In the genomic region with DNA sequence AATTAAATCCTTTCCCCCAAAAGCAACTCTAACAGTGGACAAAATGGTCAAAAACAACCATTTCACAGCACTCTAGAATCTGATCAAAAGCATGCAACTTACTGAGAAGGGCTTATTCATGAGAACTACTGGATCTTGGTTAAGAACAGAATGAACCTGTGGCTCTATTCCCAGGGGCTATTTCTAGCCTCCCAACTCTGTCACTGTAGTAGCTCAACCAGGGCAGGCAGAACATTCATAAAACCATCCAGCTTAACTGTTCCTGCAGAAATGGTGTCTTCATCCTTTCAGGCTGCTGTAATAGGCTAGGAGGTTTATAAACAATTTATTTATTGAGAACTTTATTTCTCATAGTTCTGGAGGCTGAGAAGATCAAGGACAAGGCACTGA, we compare ENCODE assay signal across 13 cellular contexts.
DNase-seq lines count a peak whose midpoint lies in the region; ATAC-seq and TF ChIP-seq lines count a peak whose summit lies in the region.
"Had no signal": no experiment of that assay in that cellular context is flagged by ENCODE, and none has a peak within 500 bp of the region (broad histone marks: within the 10 kb centered on the region; RNA-seq: fewer than 3 reads in every experiment).

No MANE protein-coding gene starts in this region.

- no peaks in the 10 kb centered on the region for H3K36me3 ChIP-seq in GM23248 (ENCODE audit: low read depth)
- no peaks in the 10 kb centered on the region for H3K36me3 ChIP-seq in sigmoid colon
- H3K36me3 ChIP-seq in naive thymus-derived CD4-positive, alpha-beta T cell (ENCODE audit: control insufficient read depth in 2 of 3, insufficient read depth in 3 of 3, low read length in 3 of 3): no peaks in the 10 kb centered on the region
- no peaks in the 10 kb centered on the region for H3K36me3 ChIP-seq in lower lobe of right lung

- H2AFZ ChIP-seq in GM23248: no peak overlapping the region

- H3K27me3 Mint-ChIP-seq in naive thymus-derived CD4-positive, alpha-beta T cell: no peaks in the 10 kb centered on the region

- no peaks in the 10 kb centered on the region for H3K79me2 ChIP-seq in GM23248 (ENCODE audit: insufficient read depth)

- H3K4me2 ChIP-seq in GM23248 (ENCODE audit: unreplicated experiment): peak overlapping the region; percentile 49
- H3K4me2 ChIP-seq: KMS-11 had no signal

- H3K9me3 Mint-ChIP-seq in naive thymus-derived CD4-positive, alpha-beta T cell: peaks cover 0 to 10% (median 4%) of the 10 kb centered on the region in 11 donors

- no peak for DNase-seq in GM23248
- peak; percentile 32 for DNase-seq in foreskin melanocyte
- no peak for DNase-seq in right cardiac atrium
- no peak for DNase-seq in sigmoid colon
- no peak for DNase-seq in NCI-H1105 (lab: John Stamatoyannopoulos, UW)
- no peak for DNase-seq in naive thymus-derived CD4-positive, alpha-beta T cell
- DNase-seq in lower lobe of right lung: no peak
- DNase-seq: DMS79 treated with DMSO at 0.1 percent for 48 hours, NCI-H1048, NCI-H510A treated with DMSO at 0.1 percent for 48 hours had no signal

- no peaks in the 10 kb centered on the region for H4K20me1 ChIP-seq in GM23248 (ENCODE audit: insufficient read depth)

- peak; percentile 53 to 90 (median 84) for TF ChIP-seq EP300 in sigmoid colon (IDR thresholded peaks at IDR 0.05)

- no peaks in the 10 kb centered on the region for H3K27me3 ChIP-seq in GM23248 (replicated peaks; ENCODE audit: insufficient read depth)
- H3K27me3 ChIP-seq in right cardiac atrium (ENCODE audit: control insufficient read depth, insufficient read depth): no peaks in the 10 kb centered on the region
- H3K27me3 ChIP-seq in sigmoid colon: no peaks in the 10 kb centered on the region
- no peaks in the 10 kb centered on the region for H3K27me3 ChIP-seq in naive thymus-derived CD4-positive, alpha-beta T cell (ENCODE audit: control insufficient read depth in 2 of 2, insufficient read depth in 2 of 2, low read length in 2 of 2)
- no peaks in the 10 kb centered on the region for H3K27me3 ChIP-seq in lower lobe of right lung (ENCODE audit: low read depth)

- H3K27ac Mint-ChIP-seq in naive thymus-derived CD4-positive, alpha-beta T cell: no peak overlapping the region

- H3K9me3 ChIP-seq in GM23248 (ENCODE audit: low read depth) (no peaks in the 10 kb centered on the region), right cardiac atrium (ENCODE audit: control insufficient read depth, low read length) (peaks cover 2% of the 10 kb centered on the region), sigmoid colon (no peaks in the 10 kb centered on the region), lower lobe of right lung (no peaks in the 10 kb centered on the region)
- H3K9me3 ChIP-seq in naive thymus-derived CD4-positive, alpha-beta T cell (ENCODE audit: control insufficient read depth in 2 of 3, low read length in 3 of 3): no peaks in the 10 kb centered on the region

- ATAC-seq in right cardiac atrium: peak; percentile 69 to 78
- ATAC-seq in GM19467 (IDR thresholded peaks at IDR 0.05; ENCODE audit: unreplicated experiment): no peak
- no peak for ATAC-seq in naive thymus-derived CD4-positive, alpha-beta T cell
- no peak for ATAC-seq in lower lobe of right lung
- ATAC-seq: HepG2 had no signal

- no peaks in the 10 kb centered on the region for H3K4me1 Mint-ChIP-seq in naive thymus-derived CD4-positive, alpha-beta T cell

- TF ChIP-seq CTCF in sigmoid colon (IDR thresholded peaks at IDR 0.05): no peak
- no peak for TF ChIP-seq CTCF in lower lobe of right lung (IDR thresholded peaks at IDR 0.05)

- peaks cover 9% of the 10 kb centered on the region; the same call in 1 of the 2 replicates for H3F3A ChIP-seq in GM23248 (ENCODE audit: insufficient read depth)

- H3K4me3 Mint-ChIP-seq in naive thymus-derived CD4-positive, alpha-beta T cell: no peak overlapping the region

- POLR2A ChIA-PET in naive thymus-derived CD4-positive, alpha-beta T cell (lab: Charles Lee): no interaction called here

- no peak for TF ChIP-seq POLR2A in sigmoid colon (IDR thresholded peaks at IDR 0.05)

- H3K4me3 ChIP-seq in GM23248: no peak overlapping the region
- H3K4me3 ChIP-seq in right cardiac atrium (ENCODE audit: low read length): no peak overlapping the region
- no peak overlapping the region for H3K4me3 ChIP-seq in sigmoid colon
- H3K4me3 ChIP-seq in naive thymus-derived CD4-positive, alpha-beta T cell (ENCODE audit: low read length): no peak overlapping the region
- H3K4me3 ChIP-seq in lower lobe of right lung: no peak overlapping the region

- in situ Hi-C loops in GM23248 (cut with MboI): no loop called here

- H3K27ac ChIP-seq in GM23248: no peak overlapping the region
- peak overlapping the region; percentile 95 for H3K27ac ChIP-seq in right cardiac atrium (ENCODE audit: low read length)
- peak overlapping the region; percentile 5 to 77 (median 72) for H3K27ac ChIP-seq in sigmoid colon
- H3K27ac ChIP-seq in naive thymus-derived CD4-positive, alpha-beta T cell (ENCODE audit: low read depth, low read length): no peak overlapping the region
- no peak overlapping the region for H3K27ac ChIP-seq in lower lobe of right lung
- H3K27ac ChIP-seq: KMS-11 had no signal

- H3K36me3 Mint-ChIP-seq in naive thymus-derived CD4-positive, alpha-beta T cell: no peaks in the 10 kb centered on the region

- CTCF ChIA-PET in naive thymus-derived CD4-positive, alpha-beta T cell (lab: Charles Lee): no interaction called here

- H3K9me2 ChIP-seq in GM23248 (ENCODE audit: insufficient read depth): no peaks in the 10 kb centered on the region

- H3K4me1 ChIP-seq in GM23248 (ENCODE audit: insufficient read depth) (peaks cover 15% of the 10 kb centered on the region), right cardiac atrium (ENCODE audit: control insufficient read depth, insufficient read depth, low read length) (peaks cover 4% of the 10 kb centered on the region), sigmoid colon (peaks cover 0 to 29% (median 25%) of the 10 kb centered on the region in 4 donors), lower lobe of right lung (peaks cover 5% of the 10 kb centered on the region)
- no peaks in the 10 kb centered on the region for H3K4me1 ChIP-seq in naive thymus-derived CD4-positive, alpha-beta T cell (ENCODE audit: control insufficient read depth in 2 of 2, insufficient read depth in 2 of 2, low read length in 2 of 2)

- intact Hi-C loops in right cardiac atrium (cut with DNase I) (no loop called here), sigmoid colon (cut with DNase I) (loop anchor here (2.0 to 10.0 kb wide), 2 partner anchors 156 to 192 kb away; no protein-coding TSS in a partner anchor), lower lobe of right lung (cut with DNase I) (no loop called here)
- intact Hi-C loops in naive thymus-derived CD4-positive, alpha-beta T cell (cut with micrococcal nuclease): no loop called here

- no peak overlapping the region for H3K9ac ChIP-seq in GM23248
- H3K9ac ChIP-seq: KMS-11 had no signal

Comparison
In these comparisons a context has a peak if more than half of its experiments do, and no peak if none do; other contexts are left out.
1. H3K27ac ChIP-seq: peak in right cardiac atrium (single experiment) and sigmoid colon (4 of 4); none in GM23248 (single experiment), naive thymus-derived CD4-positive, alpha-beta T cell (single experiment) and lower lobe of right lung (single experiment).
2. ATAC-seq: peak in right cardiac atrium (2 of 2); none in GM19467 (single experiment), naive thymus-derived CD4-positive, alpha-beta T cell (single experiment) and lower lobe of right lung (0 of 2).